In genomic region chr9:133709716-133710571, GRCh38 we compare ENCODE assay signal across 16 cellular contexts. TPM values are rescaled to one million over a fixed set of nuclear protein-coding genes. Genes with fewer than 3 reads are reported as not detected.
DNase-seq lines count a peak whose midpoint lies in the region; ATAC-seq and TF ChIP-seq lines count a peak whose summit lies in the region.
"Had no signal": no experiment of that assay in that cellular context is flagged by ENCODE, and none has a peak within 500 bp of the region (broad histone marks: within the 10 kb centered on the region; RNA-seq: fewer than 3 reads in every experiment).

No MANE protein-coding gene starts in this region.

- 0 out of 2 replicates have a peak, but pooled peaks cover 3% of the 10 kb centered on the region for H3K27me3 ChIP-seq in BLaER1
- no peaks in the 10 kb centered on the region for H3K27me3 ChIP-seq in CD8-positive, alpha-beta memory T cell (ENCODE audit: insufficient read depth, low read length, poor library complexity, severe bottlenecking)
- no peaks in the 10 kb centered on the region for H3K27me3 ChIP-seq in neuronal stem cell (ENCODE audit: control insufficient read depth in 3 of 3, insufficient read depth in 3 of 3, low read depth in 1 of 3, low read length in 3 of 3)
- no peaks in the 10 kb centered on the region for H3K27me3 ChIP-seq in endodermal cell (ENCODE audit: control insufficient read depth, insufficient read depth, low read length, poor library complexity, severe bottlenecking)

- in situ Hi-C loops in G401 (cut with HindIII; ENCODE audit: low sequenced_read_pairs) = no loop called here

- no peak for DNase-seq in CD8-positive, alpha-beta memory T cell
- no peak for DNase-seq in central memory CD8-positive, alpha-beta T cell (ENCODE audit: low spot score in 2 of 2)
- DNase-seq in neuronal stem cell (ENCODE audit: low spot score) (no peak), COLO668 (lab: John Stamatoyannopoulos, UW; ENCODE audit: unreplicated experiment) (no peak), G401 (ENCODE audit: low spot score) (no peak), endodermal cell (no peak)
- no peak for DNase-seq in activated CD4-positive, alpha-beta memory T cell treated with anti-CD3 and anti-CD28 coated beads, Interleukin-2, amount 10 ng/mL, durations not matched to agents 7 days and 5 days
- DNase-seq: amniotic stem cell, DMS153, hypothalamus, NCI-H2029 treated with DMSO at 0.1 percent for 48 hours, NCI-H526 treated with DMSO at 0.1 percent for 48 hours had no signal

- H3K9me3 ChIP-seq in BLaER1 (no peaks in the 10 kb centered on the region), neuronal stem cell (replicated peaks in 1 of 2; ENCODE audit: control insufficient read depth in 2 of 2, insufficient read depth in 1 of 2, low read depth in 1 of 2, low read length in 2 of 2) (no peaks in the 10 kb centered on the region), endodermal cell (ENCODE audit: control insufficient read depth, low read length) (no peaks in the 10 kb centered on the region)
- H3K9me3 ChIP-seq in CD8-positive, alpha-beta memory T cell (ENCODE audit: low read length) = no peaks in the 10 kb centered on the region

- no peaks in the 10 kb centered on the region; the same call in 1 of the 2 replicates for H4K20me1 ChIP-seq in BLaER1

- TF ChIP-seq CTCF in endodermal cell (conservative IDR thresholded peaks at IDR 0.05) = no peak

- H3K27me3 Mint-ChIP-seq in CD8-positive, alpha-beta memory T cell = no peaks in the 10 kb centered on the region
- H3K27me3 Mint-ChIP-seq in central memory CD8-positive, alpha-beta T cell = no peaks in the 10 kb centered on the region
- H3K27me3 Mint-ChIP-seq in activated CD4-positive, alpha-beta memory T cell treated with anti-CD3 and anti-CD28 coated beads, Interleukin-2, amount 10 ng/mL, durations not matched to agents 7 days and 5 days = no peaks in the 10 kb centered on the region
- no peaks in the 10 kb centered on the region for H3K27me3 Mint-ChIP-seq in endodermal cell (ENCODE audit: insufficient read depth)

- H4K91ac ChIP-seq in neuronal stem cell (ENCODE audit: low read depth, low read length, poor library complexity) = no peak overlapping the region

- no peak overlapping the region for H3K14ac ChIP-seq in neuronal stem cell (ENCODE audit: low read length)

- H4K8ac ChIP-seq in neuronal stem cell (ENCODE audit: low read depth, low read length) = no peak overlapping the region

- H3K4me2 ChIP-seq in BLaER1 (peak overlapping the region; percentile 97), neuronal stem cell (ENCODE audit: insufficient read depth, low read length, poor library complexity, severe bottlenecking) (no peak overlapping the region)

- H3K18ac ChIP-seq in neuronal stem cell (ENCODE audit: low read length) = peak overlapping the region; percentile 5

- peak overlapping the region in 5 of 8 donors; percentile 20 to 89 (median 78) for H3K27ac Mint-ChIP-seq in CD8-positive, alpha-beta memory T cell
- H3K27ac Mint-ChIP-seq in central memory CD8-positive, alpha-beta T cell (ENCODE audit: low read depth) = peak overlapping the region; percentile 36
- H3K27ac Mint-ChIP-seq in activated CD4-positive, alpha-beta memory T cell treated with anti-CD3 and anti-CD28 coated beads, Interleukin-2, amount 10 ng/mL, durations not matched to agents 7 days and 5 days = no peak overlapping the region
- no peak overlapping the region for H3K27ac Mint-ChIP-seq in endodermal cell
- H3K27ac Mint-ChIP-seq: IgD-negative memory B cell had no signal

- no peak overlapping the region for H2AFZ ChIP-seq in neuronal stem cell (ENCODE audit: low read length)

- H3K9ac ChIP-seq in BLaER1 = no peak overlapping the region
- no peak overlapping the region for H3K9ac ChIP-seq in neuronal stem cell (ENCODE audit: low read depth, low read length, poor library complexity)
- no peak overlapping the region for H3K9ac ChIP-seq in endodermal cell (ENCODE audit: extremely low read depth, low read length, poor library complexity, severe bottlenecking)

- no peaks in the 10 kb centered on the region for H3K9me3 Mint-ChIP-seq in CD8-positive, alpha-beta memory T cell
- H3K9me3 Mint-ChIP-seq in central memory CD8-positive, alpha-beta T cell = no peaks in the 10 kb centered on the region
- no peaks in the 10 kb centered on the region for H3K9me3 Mint-ChIP-seq in activated CD4-positive, alpha-beta memory T cell treated with anti-CD3 and anti-CD28 coated beads, Interleukin-2, amount 10 ng/mL, durations not matched to agents 7 days and 5 days
- H3K9me3 Mint-ChIP-seq in endodermal cell = no peaks in the 10 kb centered on the region
- H3K9me3 Mint-ChIP-seq: IgD-negative memory B cell, mesothelial cell of epicardium had no signal

- peaks cover 2% of the 10 kb centered on the region for H3K79me1 ChIP-seq in neuronal stem cell (ENCODE audit: low read depth, low read length)

- H2BK15ac ChIP-seq in neuronal stem cell (ENCODE audit: low read length) = no peak overlapping the region

- H3K27ac ChIP-seq in BLaER1 = peak overlapping the region; percentile 49; the same call in 1 of the 2 replicates
- H3K27ac ChIP-seq in CD8-positive, alpha-beta memory T cell (ENCODE audit: low read depth, low read length) = no peak overlapping the region
- H3K27ac ChIP-seq in neuronal stem cell (replicated peaks; ENCODE audit: low read length) = no peak overlapping the region
- no peak overlapping the region for H3K27ac ChIP-seq in endodermal cell (ENCODE audit: low read depth, low read length)

- H2BK12ac ChIP-seq in neuronal stem cell (ENCODE audit: low read length) = no peak overlapping the region

- H3K36me3 ChIP-seq in BLaER1 (no peaks in the 10 kb centered on the region), neuronal stem cell (replicated peaks in 1 of 2; ENCODE audit: control insufficient read depth in 2 of 2, insufficient read depth in 2 of 2, low read length in 2 of 2) (no peaks in the 10 kb centered on the region), endodermal cell (ENCODE audit: control insufficient read depth, insufficient read depth, low read length) (no peaks in the 10 kb centered on the region)
- no peaks in the 10 kb centered on the region for H3K36me3 ChIP-seq in CD8-positive, alpha-beta memory T cell (ENCODE audit: insufficient read depth, low read length)

- H3K4ac ChIP-seq in neuronal stem cell (ENCODE audit: low read length) = no peak overlapping the region

- H2AK5ac ChIP-seq in neuronal stem cell (ENCODE audit: low read depth, low read length) = peak overlapping the region; percentile 89

- POLR2A ChIA-PET in CD8-positive, alpha-beta memory T cell (lab: Charles Lee) = no interaction called here
- POLR2A ChIA-PET in activated CD4-positive, alpha-beta memory T cell treated with anti-CD3 and anti-CD28 coated beads, Interleukin-2, amount 10 ng/mL, durations not matched to agents 7 days and 5 days (lab: Charles Lee) = no interaction called here

- no peak for ATAC-seq in central memory CD8-positive, alpha-beta T cell (replicated peaks; ENCODE audit: extremely low read depth, poor library complexity, severe bottlenecking)

- no peak overlapping the region for H2BK120ac ChIP-seq in neuronal stem cell (ENCODE audit: low read depth, low read length)

- H2BK5ac ChIP-seq in neuronal stem cell (ENCODE audit: low read length) = no peak overlapping the region

- H3K4me1 Mint-ChIP-seq in CD8-positive, alpha-beta memory T cell = peaks cover 8 to 13% (median 8%) of the 10 kb centered on the region in 3 donors
- H3K4me1 Mint-ChIP-seq in central memory CD8-positive, alpha-beta T cell = peaks cover 11% of the 10 kb centered on the region
- no peaks in the 10 kb centered on the region for H3K4me1 Mint-ChIP-seq in activated CD4-positive, alpha-beta memory T cell treated with anti-CD3 and anti-CD28 coated beads, Interleukin-2, amount 10 ng/mL, durations not matched to agents 7 days and 5 days
- peaks cover under 1% of the 10 kb centered on the region for H3K4me1 Mint-ChIP-seq in endodermal cell

- no peak overlapping the region for H3K4me3 Mint-ChIP-seq in CD8-positive, alpha-beta memory T cell
- no peak overlapping the region for H3K4me3 Mint-ChIP-seq in central memory CD8-positive, alpha-beta T cell
- H3K4me3 Mint-ChIP-seq in activated CD4-positive, alpha-beta memory T cell treated with anti-CD3 and anti-CD28 coated beads, Interleukin-2, amount 10 ng/mL, durations not matched to agents 7 days and 5 days = no peak overlapping the region
- H3K4me3 Mint-ChIP-seq in endodermal cell = no peak overlapping the region
- H3K4me3 Mint-ChIP-seq: IgD-negative memory B cell, mesothelial cell of epicardium had no signal

- no peak overlapping the region for H3K4me3 ChIP-seq in BLaER1
- H3K4me3 ChIP-seq in CD8-positive, alpha-beta memory T cell (ENCODE audit: low read length) = no peak overlapping the region
- no peak overlapping the region for H3K4me3 ChIP-seq in neuronal stem cell (ENCODE audit: low read length in 2 of 2)
- no peak overlapping the region for H3K4me3 ChIP-seq in endodermal cell (ENCODE audit: low read length)
- H3K4me3 ChIP-seq: skin epidermis had no signal

- H3K23ac ChIP-seq in neuronal stem cell (ENCODE audit: low read depth, low read length, poor library complexity) = peak overlapping the region; percentile 67

- CTCF ChIA-PET in CD8-positive, alpha-beta memory T cell (lab: Charles Lee) = interaction anchor here (1.7 kb wide), 1 partner anchor 9 kb away, joined by 4 read pairs; no protein-coding TSS in a partner anchor
- CTCF ChIA-PET in activated CD4-positive, alpha-beta memory T cell treated with anti-CD3 and anti-CD28 coated beads, Interleukin-2, amount 10 ng/mL, durations not matched to agents 7 days and 5 days (lab: Charles Lee) = no interaction called here

- H3K36me3 Mint-ChIP-seq in CD8-positive, alpha-beta memory T cell = no peaks in the 10 kb centered on the region
- H3K36me3 Mint-ChIP-seq in central memory CD8-positive, alpha-beta T cell (ENCODE audit: insufficient read depth) = peaks cover 2% of the 10 kb centered on the region
- H3K36me3 Mint-ChIP-seq in activated CD4-positive, alpha-beta memory T cell treated with anti-CD3 and anti-CD28 coated beads, Interleukin-2, amount 10 ng/mL, durations not matched to agents 7 days and 5 days (ENCODE audit: low read depth) = no peaks in the 10 kb centered on the region
- H3K36me3 Mint-ChIP-seq in endodermal cell (ENCODE audit: low read depth) = no peaks in the 10 kb centered on the region
- H3K36me3 Mint-ChIP-seq: mesothelial cell of epicardium had no signal

- no CpG with 5 or more reads among the region's 32 CpGs for WGBS in neuronal stem cell (ENCODE audit: extremely low coverage in 2 of 2, insufficient read length in 2 of 2, insufficient replicate concordance in 1 of 2), 2 donors
- 91 to 92% methylated on average over 29 to 32 of the region's 32 CpGs for WGBS in endodermal cell (ENCODE audit: insufficient coverage in 1 of 2, insufficient read length in 1 of 2), 2 experiments

- peaks cover 100% of the 10 kb centered on the region for H3K4me1 ChIP-seq in BLaER1
- H3K4me1 ChIP-seq in CD8-positive, alpha-beta memory T cell (ENCODE audit: insufficient read depth, low read length) = peaks cover 23% of the 10 kb centered on the region
- H3K4me1 ChIP-seq in neuronal stem cell (ENCODE audit: control insufficient read depth in 2 of 2, insufficient read depth in 1 of 2, low read depth in 1 of 2, low read length in 2 of 2) = peaks cover 10 to 16% of the 10 kb centered on the region in 2 donors
- no peaks in the 10 kb centered on the region for H3K4me1 ChIP-seq in endodermal cell (ENCODE audit: control insufficient read depth, insufficient read depth, low read length)

RNA-seq across cellular contexts. Expression of gene SARDH, which starts 28.2 kb away (rescaled TPM):
- total RNA-seq in CD8-positive, alpha-beta memory T cell = 1 to 10 TPM; 1.3 to 2.0 TPM
- 1.8 TPM for polyA plus RNA-seq in CD8-positive, alpha-beta memory T cell
- polyA plus RNA-seq in neuronal stem cell (2013, experiment 1 of 2) = 3.8 TPM
- polyA plus RNA-seq in neuronal stem cell (2013, experiment 2 of 2) = 3.7 TPM
- total RNA-seq in activated CD4-positive, alpha-beta memory T cell treated with anti-CD3 and anti-CD28 coated beads, Interleukin-2, amount 10 ng/mL, durations not matched to agents 7 days and 5 days = under 1 TPM; 0.50 to 0.88 TPM
- 13.2 and 17.3 TPM in 2 replicates for total RNA-seq in G401 (2014; rRNA removed; shearing (Covaris generic))
- 10 to 100 TPM in 1 of 2 donors, 1 to 10 TPM in 1; 8.4 to 11.2 TPM for total RNA-seq in endodermal cell
- polyA plus RNA-seq in endodermal cell (2013, experiment 1 of 2) = 6.2 TPM
- 6.1 TPM for polyA plus RNA-seq in endodermal cell (2013, experiment 2 of 2)

Comparison
In these comparisons a context has a peak if more than half of its experiments do, and no peak if none do; other contexts are left out.
1. H3K27ac Mint-ChIP-seq: peak in CD8-positive, alpha-beta memory T cell (5 of 8) and central memory CD8-positive, alpha-beta T cell (single experiment); none in activated CD4-positive, alpha-beta memory T cell treated with anti-CD3 and anti-CD28 coated beads, Interleukin-2, amount 10 ng/mL, durations not matched to agents 7 days and 5 days (single experiment) and endodermal cell (single experiment).